8 cellular contexts compared by ENCODE assay signal in the genomic region with DNA sequence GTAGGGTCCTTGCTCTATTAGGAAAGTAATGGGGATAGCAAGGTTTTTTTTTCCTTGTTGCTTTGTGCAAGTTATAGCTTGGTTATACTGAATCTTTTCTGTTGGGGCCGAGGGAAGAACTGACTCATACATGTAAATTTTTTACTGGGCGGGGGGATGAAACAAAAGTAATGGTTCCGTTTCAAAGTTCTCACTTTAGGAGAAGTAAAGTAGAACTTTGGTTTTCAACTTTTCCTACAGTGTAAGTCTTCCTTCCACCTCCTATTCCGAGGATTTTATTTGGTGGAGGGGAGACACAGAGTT. TPM values are rescaled to one million over a fixed set of nuclear protein-coding genes. Genes with fewer than 3 reads are reported as not detected.
DNase-seq lines count a peak whose midpoint lies in the region.

No MANE protein-coding gene starts in this region.

- no peaks in the 10 kb centered on the region for H3K27me3 Mint-ChIP-seq in activated naive CD4-positive, alpha-beta T cell treated with anti-CD3 and anti-CD28 coated beads, Interleukin-2, amount 50 U/mL, for 24 hours

- H3K4me1 Mint-ChIP-seq in activated naive CD4-positive, alpha-beta T cell treated with anti-CD3 and anti-CD28 coated beads, Interleukin-2, amount 50 U/mL, for 24 hours: peaks cover 43% of the 10 kb centered on the region

- H3K36me3 Mint-ChIP-seq in activated naive CD4-positive, alpha-beta T cell treated with anti-CD3 and anti-CD28 coated beads, Interleukin-2, amount 50 U/mL, for 24 hours: peaks cover 7% of the 10 kb centered on the region

- peak overlapping the region; percentile 100 for H3K27ac Mint-ChIP-seq in activated naive CD4-positive, alpha-beta T cell treated with anti-CD3 and anti-CD28 coated beads, Interleukin-2, amount 50 U/mL, for 24 hours

- H3K9ac ChIP-seq in iPS-20b (ENCODE audit: low read depth, low read length): peak overlapping the region; percentile 69; the same call in 1 of the 2 replicates

- no peak overlapping the region for H3K27ac ChIP-seq in iPS-20b (ENCODE audit: low read length)

- H3K4me3 ChIP-seq in MG63 (peak overlapping the region; percentile 94), iPS-20b (ENCODE audit: low read length) (peak overlapping the region; percentile 82)

- peak; percentile 17 to 23 for DNase-seq in activated CD4-positive, alpha-beta T cell treated with anti-CD3 and anti-CD28 coated beads for 24 hours (ENCODE audit: low read depth in 2 of 2)
- no peak for DNase-seq in activated CD4-positive, alpha-beta T cell treated with anti-CD3 and anti-CD28 coated beads for 1 hour
- DNase-seq in MG63: no peak
- peak; percentile 44 for DNase-seq in stimulated activated CD4-positive, alpha-beta T cell treated with anti-CD3 and anti-CD28 coated beads, Interleukin-2, amount 100 ng/mL, for 4 hours (ENCODE audit: low read depth)
- no peak for DNase-seq in NCI-H2171 (lab: John Stamatoyannopoulos, UW)
- DNase-seq in cerebellar cortex (ENCODE audit: low spot score): no peak

- H3K9me3 Mint-ChIP-seq in activated naive CD4-positive, alpha-beta T cell treated with anti-CD3 and anti-CD28 coated beads, Interleukin-2, amount 50 U/mL, for 24 hours: no peaks in the 10 kb centered on the region

- H3K36me3 ChIP-seq in MG63 (no peaks in the 10 kb centered on the region), iPS-20b (ENCODE audit: insufficient read depth, low read depth, low read length) (no peaks in the 10 kb centered on the region)

- H3K9me3 ChIP-seq in MG63 (no peaks in the 10 kb centered on the region), iPS-20b (ENCODE audit: insufficient read depth, low read depth, low read length) (no peaks in the 10 kb centered on the region)

- H3K27me3 ChIP-seq in MG63: no peaks in the 10 kb centered on the region
- H3K27me3 ChIP-seq in iPS-20b (ENCODE audit: insufficient read depth, low read length): no peaks in the 10 kb centered on the region

- H3K4me3 Mint-ChIP-seq in activated naive CD4-positive, alpha-beta T cell treated with anti-CD3 and anti-CD28 coated beads, Interleukin-2, amount 50 U/mL, for 24 hours: peak overlapping the region; percentile 98

- peaks cover 5% of the 10 kb centered on the region; the same call in 1 of the 2 replicates for H3K4me1 ChIP-seq in iPS-20b (ENCODE audit: insufficient read depth, low read length)

RNA-seq across cellular contexts. Expression of a gene that starts 1.1 kb away (rescaled TPM):
- total RNA-seq in MG63 (2014; rRNA removed; shearing (Covaris generic); ENCODE audit: low replicate concordance): 16.0 and 18.5 TPM in 2 replicates

Comparison
In these comparisons a context has a peak if more than half of its experiments do, and no peak if none do; other contexts are left out.
1. DNase-seq: peak in activated CD4-positive, alpha-beta T cell treated with anti-CD3 and anti-CD28 coated beads for 24 hours (2 of 2) and stimulated activated CD4-positive, alpha-beta T cell treated with anti-CD3 and anti-CD28 coated beads, Interleukin-2, amount 100 ng/mL, for 4 hours (single experiment); none in activated CD4-positive, alpha-beta T cell treated with anti-CD3 and anti-CD28 coated beads for 1 hour (single experiment), MG63 (single experiment), NCI-H2171 (single experiment) and cerebellar cortex (single experiment).